Comparison of ENCODE assay signal across 14 cellular contexts in genomic region chr14:102907303-102907844, GRCh38. TPM values are rescaled to one million over a fixed set of nuclear protein-coding genes. Genes with fewer than 3 reads are reported as not detected.
"Had no signal": no experiment of that assay in that cellular context is flagged by ENCODE, and none has a peak within 500 bp of the region (broad histone marks: within the 10 kb centered on the region; RNA-seq: fewer than 3 reads in every experiment).

No MANE protein-coding gene starts in this region.

- H3K4me1 ChIP-seq: adrenal gland, body of pancreas, gastrocnemius medialis, tibial nerve had no signal

- H3K9me3 Mint-ChIP-seq: activated naive CD4-positive, alpha-beta T cell treated with anti-CD3 and anti-CD28 coated beads for 36 hours had no signal

- FAIRE-seq: keratinocyte had no signal

- H3K4me3 Mint-ChIP-seq: activated naive CD4-positive, alpha-beta T cell treated with anti-CD3 and anti-CD28 coated beads for 36 hours had no signal

- H3K9me3 ChIP-seq: adrenal gland, body of pancreas, gastrocnemius medialis, tibial nerve had no signal

- H3K27ac ChIP-seq: adrenal gland, body of pancreas, gastrocnemius medialis, skin epidermis, tibial nerve had no signal

- DNase-seq: activated CD4-positive, alpha-beta T cell treated with anti-CD3 and anti-CD28 coated beads, Interleukin-2, amount 50 U/mL, for 48 hours; activated naive CD4-positive, alpha-beta T cell treated with anti-CD3 and anti-CD28 coated beads for 36 hours; adrenal gland; body of pancreas; central memory CD4-positive, alpha-beta T cell; cortex of kidney; effector CD8-positive, alpha-beta T cell; gastrocnemius medialis; left ventricle myocardium superior had no signal

- ATAC-seq: activated CD4-positive, CD25-positive, alpha-beta regulatory T cell treated with anti-CD3 and anti-CD28 coated beads, Interleukin-2, amount 50 U/mL, for 24 hours; body of pancreas; gastrocnemius medialis; left ventricle myocardium superior had no signal

- H3K4me3 ChIP-seq: adrenal gland, body of pancreas, gastrocnemius medialis, skin epidermis, tibial nerve had no signal

- H3K27ac Mint-ChIP-seq: activated naive CD4-positive, alpha-beta T cell treated with anti-CD3 and anti-CD28 coated beads for 36 hours had no signal

- H3K27me3 ChIP-seq: adrenal gland, body of pancreas, gastrocnemius medialis, tibial nerve had no signal

RNA-seq across cellular contexts. Expression of gene AMN, which starts 15.1 kb away (rescaled TPM):
- total RNA-seq: left ventricle myocardium superior had no signal
- polyA plus RNA-seq: fibroblast of lung had no signal
